Comparison of ENCODE assay signal across 1 cellular context in the genomic region with DNA sequence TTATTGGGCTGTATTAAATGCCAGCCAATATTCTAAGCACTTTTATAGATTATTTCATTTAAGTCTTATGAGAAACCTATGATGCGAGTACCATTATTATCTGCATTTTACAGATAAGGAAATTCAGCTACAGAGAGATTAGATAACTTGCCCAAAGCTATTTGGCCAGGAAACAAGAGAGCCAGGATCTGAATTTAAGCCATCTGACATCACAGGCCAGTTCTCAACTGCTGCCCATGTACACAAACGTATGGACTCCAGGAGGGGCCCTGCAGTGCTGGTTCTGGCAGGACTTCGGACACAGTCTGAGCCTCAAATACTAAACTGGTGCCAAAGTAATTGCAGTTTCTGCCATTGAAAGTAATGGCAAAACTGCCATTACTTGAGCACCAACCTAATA.
TF ChIP-seq lines count a peak whose summit lies in the region.

No MANE protein-coding gene starts in this region.

TF ChIP-seq in IMR-90, 13 proteins besides CTCF, POLR2A, EP300 and RAD21:
- TF ChIP-seq SMC3 (IDR thresholded peaks at IDR 0.05; ENCODE audit: low read depth, low read length) (no peak), FOS (IDR thresholded peaks at IDR 0.05; ENCODE audit: low read depth, low read length) (no peak), RCOR1 (IDR thresholded peaks at IDR 0.05; ENCODE audit: insufficient replicate concordance, low read length) (no peak), RFX5 (IDR thresholded peaks at IDR 0.05; ENCODE audit: low read depth, low read length) (no peak), MAFK (IDR thresholded peaks at IDR 0.05; ENCODE audit: low read depth, low read length) (no peak), CHD1 (IDR thresholded peaks at IDR 0.05; ENCODE audit: low read depth, low read length) (no peak), BHLHE40 (IDR thresholded peaks at IDR 0.05; ENCODE audit: low read depth, low read length) (no peak), MAZ (IDR thresholded peaks at IDR 0.05; ENCODE audit: borderline replicate concordance, low read depth, low read length) (no peak)
- TF ChIP-seq, protein P1, sequence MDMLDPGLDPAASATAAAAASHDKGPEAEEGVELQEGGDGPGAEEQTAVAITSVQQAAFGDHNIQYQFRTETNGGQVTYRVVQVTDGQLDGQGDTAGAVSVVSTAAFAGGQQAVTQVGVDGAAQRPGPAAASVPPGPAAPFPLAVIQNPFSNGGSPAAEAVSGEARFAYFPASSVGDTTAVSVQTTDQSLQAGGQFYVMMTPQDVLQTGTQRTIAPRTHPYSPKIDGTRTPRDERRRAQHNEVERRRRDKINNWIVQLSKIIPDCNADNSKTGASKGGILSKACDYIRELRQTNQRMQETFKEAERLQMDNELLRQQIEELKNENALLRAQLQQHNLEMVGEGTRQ (IDR thresholded peaks at IDR 0.05; ENCODE audit: low read depth, low read length): no peak
- TF ChIP-seq, protein P2, sequence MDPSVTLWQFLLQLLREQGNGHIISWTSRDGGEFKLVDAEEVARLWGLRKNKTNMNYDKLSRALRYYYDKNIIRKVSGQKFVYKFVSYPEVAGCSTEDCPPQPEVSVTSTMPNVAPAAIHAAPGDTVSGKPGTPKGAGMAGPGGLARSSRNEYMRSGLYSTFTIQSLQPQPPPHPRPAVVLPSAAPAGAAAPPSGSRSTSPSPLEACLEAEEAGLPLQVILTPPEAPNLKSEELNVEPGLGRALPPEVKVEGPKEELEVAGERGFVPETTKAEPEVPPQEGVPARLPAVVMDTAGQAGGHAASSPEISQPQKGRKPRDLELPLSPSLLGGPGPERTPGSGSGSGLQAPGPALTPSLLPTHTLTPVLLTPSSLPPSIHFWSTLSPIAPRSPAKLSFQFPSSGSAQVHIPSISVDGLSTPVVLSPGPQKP (IDR thresholded peaks at IDR 0.05; ENCODE audit: borderline replicate concordance, low read depth, low read length): no peak
